ENCODE assay signal across 9 cellular contexts in the genomic region with DNA sequence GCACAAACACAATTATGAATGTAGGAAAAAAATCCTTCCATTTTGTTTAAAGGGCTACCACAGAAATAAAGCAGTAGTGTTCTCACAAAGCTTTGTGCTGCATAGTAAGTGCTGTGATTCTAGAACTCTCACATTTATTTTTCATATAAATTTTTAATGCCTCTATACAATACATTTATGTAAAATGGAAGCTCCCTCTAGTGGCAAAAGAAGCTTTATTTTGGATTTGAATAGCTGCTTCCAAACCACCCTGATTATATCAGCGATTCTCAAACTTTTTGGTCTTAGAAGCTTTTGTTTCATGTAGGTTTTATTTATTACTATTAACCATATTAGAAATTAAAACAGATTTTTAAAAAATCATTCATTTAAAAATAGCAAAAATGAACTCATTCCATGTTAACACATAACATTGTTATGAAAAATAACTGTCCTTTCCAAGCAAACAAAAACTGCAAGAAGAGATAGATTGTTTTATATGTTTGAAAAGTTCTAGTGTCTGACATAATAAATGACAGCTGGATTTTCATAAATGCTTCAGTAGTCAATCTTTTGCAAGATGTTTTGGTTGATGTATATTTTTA. TPM values are rescaled to one million over a fixed set of nuclear protein-coding genes. Genes with fewer than 3 reads are reported as not detected.
DNase-seq lines count a peak whose midpoint lies in the region; ATAC-seq and TF ChIP-seq lines count a peak whose summit lies in the region.
"Had no signal": no experiment of that assay in that cellular context is flagged by ENCODE, and none has a peak within 500 bp of the region (broad histone marks: within the 10 kb centered on the region; RNA-seq: fewer than 3 reads in every experiment).

No MANE protein-coding gene starts in this region.

- ATAC-seq in GM21717 (IDR thresholded peaks at IDR 0.05; ENCODE audit: unreplicated experiment) = no peak
- no peak for ATAC-seq in sciatic nerve

- H3K4me3 ChIP-seq in choroid plexus epithelial cell (ENCODE audit: low read depth, low read length) = no peak overlapping the region

- DNase-seq in NCI-H1436 (lab: John Stamatoyannopoulos, UW) = peak; percentile 19
- no peak for DNase-seq in NCI-H1436 treated with DMSO at 0.1 percent for 48 hours (lab: John Stamatoyannopoulos, UW)
- peak; percentile 46 for DNase-seq in NCI-H1694 treated with DMSO at 0.1 percent for 48 hours (lab: John Stamatoyannopoulos, UW)
- peak; percentile 50 for DNase-seq in choroid plexus epithelial cell (ENCODE audit: low read depth)
- DNase-seq in pons (ENCODE audit: low spot score) = peak; percentile 52
- no peak for DNase-seq in sciatic nerve (ENCODE audit: low spot score)
- no peak for DNase-seq in NCI-H146 treated with DMSO at 0.1 percent for 48 hours (lab: John Stamatoyannopoulos, UW; ENCODE audit: unreplicated experiment)
- DNase-seq: CD8-positive, alpha-beta memory T cell had no signal

- intact Hi-C loops in sciatic nerve (cut with DNase I) = no loop called here

- TF ChIP-seq CTCF in choroid plexus epithelial cell (conservative IDR thresholded peaks at IDR 0.05; ENCODE audit: low read depth, low read length) = peak; percentile 53

RNA-seq across cellular contexts. Expression of gene HS3ST5, which starts 38.4 kb away (rescaled TPM):
- total RNA-seq in sciatic nerve = 1.9 TPM
- total RNA-seq: CD8-positive, alpha-beta memory T cell had no signal

Comparison
In these comparisons a context has a peak if more than half of its experiments do, and no peak if none do; other contexts are left out.
1. DNase-seq: peak in NCI-H1436 (single experiment), NCI-H1694 treated with DMSO at 0.1 percent for 48 hours (single experiment), choroid plexus epithelial cell (single experiment) and pons (single experiment); none in NCI-H1436 treated with DMSO at 0.1 percent for 48 hours (single experiment), sciatic nerve (single experiment) and NCI-H146 treated with DMSO at 0.1 percent for 48 hours (single experiment).